Comparison of ENCODE assay signal across 1 cellular context in genomic region chr2:27133905-27134780, GRCh38.
TF ChIP-seq lines count a peak whose summit lies in the region.

Gene PREB (minus strand): TSS chr2:27134636. CDS start chr2:27134421, 215 bp downstream.

TF ChIP-seq in SK-N-SH, 30 proteins besides CTCF, POLR2A, EP300 and RAD21 (continued from another document):
- TF ChIP-seq PBX3 (IDR thresholded peaks at IDR 0.05) (no peak), ZBTB33 (IDR thresholded peaks at IDR 0.05; ENCODE audit: borderline replicate concordance, low read depth) (no peak), NRF1 (IDR thresholded peaks at IDR 0.05; ENCODE audit: low read depth, low read length) (peak; percentile 100), GABPA (IDR thresholded peaks at IDR 0.05; ENCODE audit: low read depth) (no peak; the same call in 1 of the 2 replicates), FOXJ3 (CRISPR knock-in tag; IDR thresholded peaks at IDR 0.05) (no peak), ELF1 (IDR thresholded peaks at IDR 0.05) (no peak), JUND (IDR thresholded peaks at IDR 0.05) (no peak), MXI1 (IDR thresholded peaks at IDR 0.05; ENCODE audit: low read depth, low read length) (peak; percentile 38; the same call in 1 of the 2 replicates), FOSL2 (IDR thresholded peaks at IDR 0.05; ENCODE audit: borderline replicate concordance, low read depth) (no peak), TAF1 (IDR thresholded peaks at IDR 0.05; ENCODE audit: borderline replicate concordance, low read depth, low read length) (no peak), SMC3 (IDR thresholded peaks at IDR 0.05; ENCODE audit: low read depth, low read length) (peak; percentile 24; the same call in 1 of the 2 replicates), NFIC (IDR thresholded peaks at IDR 0.05; ENCODE audit: borderline replicate concordance) (no peak), YY1 (IDR thresholded peaks at IDR 0.05; ENCODE audit: low read depth) (peak; percentile 97)
